In the genomic region with DNA sequence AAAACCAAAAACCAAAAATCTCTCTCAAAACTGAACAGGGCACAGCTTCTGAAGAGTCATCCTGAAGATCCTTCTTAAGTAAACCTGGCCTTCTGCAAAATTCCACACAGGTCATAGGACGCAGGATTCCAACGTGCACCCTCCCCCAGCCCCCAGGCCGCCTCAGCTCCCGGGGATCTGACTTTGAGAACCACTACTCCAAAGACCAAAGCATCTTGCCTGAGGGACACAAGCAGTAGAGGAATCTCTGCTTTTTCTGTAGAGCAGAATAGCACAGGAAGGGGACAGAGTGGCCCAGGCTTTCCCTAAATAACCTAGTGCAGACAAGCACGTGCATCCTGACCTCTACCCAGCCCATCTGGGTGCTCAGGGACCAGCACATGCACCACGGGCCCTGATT, we compare ENCODE assay signal across 26 cellular contexts.
"Had no signal": no experiment of that assay in that cellular context is flagged by ENCODE, and none has a peak within 500 bp of the region (broad histone marks: within the 10 kb centered on the region; RNA-seq: fewer than 3 reads in every experiment).

No MANE protein-coding gene starts in this region.

- DNase-seq: cerebellar nuclear complex; cortex of kidney; effector memory CD8-positive, alpha-beta T cell; erythroblast; esophagus squamous epithelium; foreskin melanocyte; hypothalamus; immature natural killer cell; left ventricle myocardium superior; lower lobe of right lung; natural killer cell; occipital lobe; ovary; posterior cingulate gyrus; psoas muscle; right cardiac atrium; stimulated activated CD4-positive, alpha-beta T cell treated with anti-CD3 and anti-CD28 coated beads, Interleukin-15, amount 100 ng/mL, for 24 hours; stimulated activated CD4-positive, alpha-beta T cell treated with anti-CD3 and anti-CD28 coated beads, Interleukin-2, amount 100 ng/mL, for 48 hours; stimulated activated naive CD4-positive, alpha-beta T cell treated with Interleukin-2 at 50 U/mL for 16 hours; stomach; thyroid gland; trophoblast cell had no signal

- ATAC-seq: effector memory CD8-positive, alpha-beta T cell; left ventricle myocardium superior; lower lobe of right lung; natural killer cell; psoas muscle; right cardiac atrium; stimulated activated effector memory CD8-positive, alpha-beta T cell treated with anti-CD3 and anti-CD28 coated beads, Interleukin-12 subunit alpha, Interleukin-12 subunit beta, amount 100 ng/mL, for 72 hours had no signal

- H3K36me3 Mint-ChIP-seq: immature natural killer cell, natural killer cell had no signal

- H3K27me3 ChIP-seq: ovary, thyroid gland had no signal

- H3K4me1 ChIP-seq: psoas muscle had no signal

- H3K36me3 ChIP-seq: esophagus squamous epithelium, lower lobe of right lung, ovary, stomach, thyroid gland had no signal

- H3K9me3 ChIP-seq: esophagus squamous epithelium, lower lobe of right lung, ovary, psoas muscle, stomach, thyroid gland had no signal

- FAIRE-seq: endometrium, keratinocyte had no signal

- H3K9me3 Mint-ChIP-seq: effector memory CD8-positive, alpha-beta T cell; immature natural killer cell; natural killer cell; stimulated activated effector memory CD8-positive, alpha-beta T cell treated with anti-CD3 and anti-CD28 coated beads, Interleukin-12 subunit alpha, Interleukin-12 subunit beta, amount 100 ng/mL, for 72 hours had no signal

- H3K27ac ChIP-seq: esophagus squamous epithelium, lower lobe of right lung, ovary, psoas muscle, skin epidermis, stomach, thyroid gland had no signal

- H3K4me3 Mint-ChIP-seq: effector memory CD8-positive, alpha-beta T cell; immature natural killer cell; natural killer cell; stimulated activated effector memory CD8-positive, alpha-beta T cell treated with anti-CD3 and anti-CD28 coated beads, Interleukin-12 subunit alpha, Interleukin-12 subunit beta, amount 100 ng/mL, for 72 hours had no signal

- H3K4me3 ChIP-seq: esophagus squamous epithelium, lower lobe of right lung, ovary, psoas muscle, skin epidermis, stomach, thyroid gland had no signal

- H3K27ac Mint-ChIP-seq: effector memory CD8-positive, alpha-beta T cell; immature natural killer cell; natural killer cell; stimulated activated effector memory CD8-positive, alpha-beta T cell treated with anti-CD3 and anti-CD28 coated beads, Interleukin-12 subunit alpha, Interleukin-12 subunit beta, amount 100 ng/mL, for 72 hours had no signal
